Comparison of ENCODE assay signal across 8 cellular contexts in genomic region chr17:75940727-75941441, GRCh38. TPM values are rescaled to one million over a fixed set of nuclear protein-coding genes. Genes with fewer than 3 reads are reported as not detected.
DNase-seq lines count a peak whose midpoint lies in the region; ATAC-seq, FAIRE-seq and TF ChIP-seq lines count a peak whose summit lies in the region.

Gene FBF1 (minus strand): TSS chr17:75941042. CDS start chr17:75938149, 2,893 bp downstream.

- peaks cover 8% of the 10 kb centered on the region for H3F3A ChIP-seq in smooth muscle cell (ENCODE audit: low read depth)

- POLR2A ChIA-PET in AG04449 (lab: Yijun Ruan, JAX) (interaction anchor here (0.8 to 1.4 kb wide), 3 partner anchors 12 to 39 kb away, joined by 3 to 6 read pairs (median 3); partner anchors contain the start of gene MRPL38), WTC11 (lab: Charles Lee) (interaction anchor here (0.7 to 1.1 kb wide), 7 partner anchors 19 to 85 kb away, joined by 3 to 7 read pairs (median 5); partner anchors contain the start of genes ACOX1, MRPL38 and WBP2)

- peak within 1 kb of the TSS; percentile 90 for H3K4me3 Mint-ChIP-seq in WTC11

- FAIRE-seq in bronchial epithelial cell (lab: Jason Lieb, UNC), result no peak

- peaks cover 16% of the 10 kb centered on the region for H3K4me1 Mint-ChIP-seq in WTC11

- no peaks in the 10 kb centered on the region for H3K9me3 ChIP-seq in smooth muscle cell (replicated peaks; ENCODE audit: low read depth)

- H3K9me3 Mint-ChIP-seq in WTC11, result no peaks in the 10 kb centered on the region

- DNase-seq in AG04449 (ENCODE audit: low read depth, low spot score), result peak; percentile 36
- peak; percentile 97 for DNase-seq in NCI-H226
- peak; percentile 97 for DNase-seq in WTC11 (ENCODE audit: low spot score)
- peak; percentile 87 for DNase-seq in bronchial epithelial cell (ENCODE audit: low read depth)
- DNase-seq in iPS-NIHi7 (ENCODE audit: extremely low spot score), result peak; percentile 100
- peak; percentile 79 for DNase-seq in smooth muscle cell (lab: John Stamatoyannopoulos, UW; ENCODE audit: unreplicated experiment)

- H4K20me1 ChIP-seq in smooth muscle cell (ENCODE audit: low read depth), result no peaks in the 10 kb centered on the region

- H3K9ac ChIP-seq in smooth muscle cell (ENCODE audit: low read depth), result peak within 1 kb of the TSS; percentile 93

- H3K27ac ChIP-seq in smooth muscle cell (ENCODE audit: low read depth), result peak within 1 kb of the TSS; percentile 55

- H3K4me3 ChIP-seq in AG04449 (ENCODE audit: low read depth, low read length) (peak within 1 kb of the TSS; percentile 79), bronchial epithelial cell (ENCODE audit: low read depth, low read length) (peak within 1 kb of the TSS; percentile 64), smooth muscle cell (peak within 1 kb of the TSS; percentile 83)

- H3K4me1 ChIP-seq in smooth muscle cell (ENCODE audit: low read depth), result peaks cover 5% of the 10 kb centered on the region

- H3K4me2 ChIP-seq in smooth muscle cell, result peak within 1 kb of the TSS; percentile 97

- ATAC-seq in GM18909 (IDR thresholded peaks at IDR 0.05; ENCODE audit: poor library complexity, unreplicated experiment) (peak; percentile 94), HG03175 (IDR thresholded peaks at IDR 0.05; ENCODE audit: unreplicated experiment) (peak; percentile 93), WTC11 (peak; percentile 98)

- H3K36me3 ChIP-seq in bronchial epithelial cell (ENCODE audit: control insufficient read depth, insufficient read depth, low read length), result no peaks in the 10 kb centered on the region
- H3K36me3 ChIP-seq in smooth muscle cell (ENCODE audit: low read depth), result peaks cover 8% of the 10 kb centered on the region

- peak within 1 kb of the TSS; percentile 97 for H3K27ac Mint-ChIP-seq in WTC11

- 2% methylated on average over 55 of the region's 63 CpGs for WGBS in smooth muscle cell (ENCODE audit: low lambda C conversion rate)

- TF ChIP-seq CTCF in AG04449 (IDR thresholded peaks at IDR 0.05; ENCODE audit: insufficient read depth, low read length, missing control alignments) (peak; percentile 5), WTC11 (IDR thresholded peaks at IDR 0.05) (no peak), bronchial epithelial cell (IDR thresholded peaks at IDR 0.05; ENCODE audit: insufficient read depth, low read length, severe bottlenecking) (peak; percentile 2), smooth muscle cell (IDR thresholded peaks at IDR 0.05; ENCODE audit: borderline replicate concordance, insufficient read depth, poor library complexity, severe bottlenecking) (no peak)

- H3K79me2 ChIP-seq in smooth muscle cell (ENCODE audit: low read depth), result no peaks in the 10 kb centered on the region

- H3K27me3 ChIP-seq in bronchial epithelial cell (ENCODE audit: control insufficient read depth, insufficient read depth, low read length), result no peaks in the 10 kb centered on the region
- no peaks in the 10 kb centered on the region for H3K27me3 ChIP-seq in smooth muscle cell (ENCODE audit: low read depth)

- peak within 1 kb of the TSS; percentile 91 for H2AFZ ChIP-seq in smooth muscle cell (ENCODE audit: low read depth)

- peaks cover 2% of the 10 kb centered on the region for H3K36me3 Mint-ChIP-seq in WTC11

- no peaks in the 10 kb centered on the region for H3K27me3 Mint-ChIP-seq in WTC11 (ENCODE audit: low read depth)

- CTCF ChIA-PET in AG04449 (lab: Yijun Ruan, JAX) (interaction anchor here (1.1 to 1.5 kb wide), 4 partner anchors 14 to 59 kb away, joined by 3 to 5 read pairs (median 4); partner anchors contain the start of gene CDK3), WTC11 (lab: Charles Lee) (interaction anchor here (0.7 to 2.4 kb wide), 15 partner anchors 12 to 338 kb away, joined by 3 to 15 read pairs (median 4); partner anchors contain the start of genes ACOX1, CDK3, GALR2 and MRPL38)

TF ChIP-seq in WTC11, 78 proteins besides CTCF, POLR2A, EP300 and RAD21 (continues in another document):
- TF ChIP-seq ZNF121 (CRISPR knock-in tag; IDR thresholded peaks at IDR 0.05), result no peak
- TF ChIP-seq ZNF532 (CRISPR knock-in tag; IDR thresholded peaks at IDR 0.05; ENCODE audit: borderline replicate concordance), result peak; percentile 72; the same call in 1 of the 2 replicates
- TF ChIP-seq NR1H2 (CRISPR knock-in tag; IDR thresholded peaks at IDR 0.05), result no peak
- TF ChIP-seq TCF7 (CRISPR knock-in tag; IDR thresholded peaks at IDR 0.05; ENCODE audit: low read depth), result no peak
- TF ChIP-seq CREB1 (CRISPR knock-in tag; IDR thresholded peaks at IDR 0.05), result peak; percentile 39; the same call in 1 of the 2 replicates
- no peak for TF ChIP-seq IRF1 (CRISPR knock-in tag; IDR thresholded peaks at IDR 0.05)
- no peak for TF ChIP-seq ZNF425 (CRISPR knock-in tag; conservative IDR thresholded peaks at IDR 0.05)
- peak; percentile 58 for TF ChIP-seq ZNF423 (CRISPR knock-in tag; IDR thresholded peaks at IDR 0.05)
- TF ChIP-seq AR (CRISPR knock-in tag; IDR thresholded peaks at IDR 0.05), result no peak

RNA-seq across cellular contexts. Expression of gene FBF1, which starts in this region (rescaled TPM):
- total RNA-seq in WTC11 (2021) (19.8 to 23.7 TPM (median 21.0 TPM) in 3 replicates), bronchial epithelial cell (10.5 and 16.0 TPM in 2 replicates), smooth muscle cell (8.4 and 21.8 TPM in 2 replicates)
- polyA plus RNA-seq in smooth muscle cell, result 4.6 and 8.2 TPM in 2 replicates

Comparison
In these comparisons a context has a peak if more than half of its experiments do, and no peak if none do; other contexts are left out.
1. Peak in every context shown above with its lines: DNase-seq, ATAC-seq, H3K4me3 ChIP-seq and H3K27ac ChIP-seq.
2. DNase-seq: peak in every context shown above with its lines; median percentile 100 in iPS-NIHi7; 97 in NCI-H226; 97 in WTC11; 87 in bronchial epithelial cell; 79 in smooth muscle cell; 36 in AG04449.
3. CTCF ChIP-seq: peak in AG04449 (single experiment) and bronchial epithelial cell (single experiment); none in WTC11 (single experiment) and smooth muscle cell (single experiment).